8 cellular contexts compared by ENCODE assay signal in the genomic region with DNA sequence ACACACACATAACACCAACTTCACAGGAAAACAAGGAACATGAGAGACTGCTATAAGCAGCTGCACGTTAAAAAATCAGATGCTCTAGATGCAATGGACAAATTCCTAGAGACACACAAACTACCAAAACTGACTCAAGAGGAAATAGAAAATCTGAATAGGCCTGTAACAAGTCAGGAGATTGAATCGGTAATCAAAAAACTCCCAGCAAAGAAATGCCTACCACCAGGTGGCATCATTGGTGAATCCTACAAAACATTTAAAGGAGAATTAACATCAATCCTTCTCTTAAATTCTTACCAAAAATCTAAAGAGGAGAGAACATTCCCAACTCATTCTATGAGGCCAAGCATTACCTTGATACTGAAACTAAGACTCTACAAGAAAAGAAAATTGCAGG. TPM values are rescaled to one million over a fixed set of nuclear protein-coding genes. Genes with fewer than 3 reads are reported as not detected.
DNase-seq lines count a peak whose midpoint lies in the region; ATAC-seq, FAIRE-seq and TF ChIP-seq lines count a peak whose summit lies in the region.

No MANE protein-coding gene starts in this region.

- no peak overlapping the region for H3K27ac ChIP-seq in body of pancreas

- ATAC-seq in body of pancreas (no peak), mucosa of descending colon (peak; percentile 55), HG03439 (IDR thresholded peaks at IDR 0.05; ENCODE audit: unreplicated experiment) (no peak), GM18511 (IDR thresholded peaks at IDR 0.05; ENCODE audit: unreplicated experiment) (no peak), GM19397 (IDR thresholded peaks at IDR 0.05; ENCODE audit: unreplicated experiment) (no peak)

- WGBS in body of pancreas, 2 donors, result 55 to 56% methylated on average over 2 of the region's 2 CpGs

- H3K27me3 ChIP-seq in body of pancreas, result no peaks in the 10 kb centered on the region

- intact Hi-C loops in body of pancreas (cut with DNase I) (no loop called here), mucosa of descending colon (cut with DNase I, micrococcal nuclease) (loop anchor here (2.0 to 5.0 kb wide), 2 partner anchors 94 to 284 kb away; partner anchors contain the start of gene IRGM (in 1 of the 2))

- peak; percentile 77 for DNase-seq in ELR (ENCODE audit: low read depth)
- DNase-seq in NCI-H345 treated with DMSO at 0.1 percent for 48 hours (lab: John Stamatoyannopoulos, UW; ENCODE audit: unreplicated experiment), result peak; percentile 9
- DNase-seq in body of pancreas, result peak in 3 of 4 donors; percentile 48 to 50 (median 48)
- DNase-seq in mucosa of descending colon, result peak in 1 of 3 donors; percentile 89

- no peak overlapping the region for H3K4me3 ChIP-seq in body of pancreas
- no peak overlapping the region for H3K4me3 ChIP-seq in mucosa of descending colon

- no peak for TF ChIP-seq POLR2A in body of pancreas (IDR thresholded peaks at IDR 0.05)

- H3K9me3 ChIP-seq in body of pancreas (no peaks in the 10 kb centered on the region), mucosa of descending colon (no peaks in the 10 kb centered on the region)

- H3K36me3 ChIP-seq in body of pancreas (replicated peaks in 1 of 2; ENCODE audit: insufficient read depth in 1 of 2, low read depth in 2 of 2) (no peaks in the 10 kb centered on the region), mucosa of descending colon (ENCODE audit: low read depth) (no peaks in the 10 kb centered on the region)

- no peaks in the 10 kb centered on the region for H3K4me1 ChIP-seq in body of pancreas
- peaks cover 3% of the 10 kb centered on the region for H3K4me1 ChIP-seq in mucosa of descending colon (ENCODE audit: low read depth)

- FAIRE-seq in A204.1 (lab: Jason Lieb, UNC), result peak; percentile 83

- TF ChIP-seq CTCF in body of pancreas (IDR thresholded peaks at IDR 0.05) (peak; percentile 13 to 65 (median 61)), mucosa of descending colon (IDR thresholded peaks at IDR 0.05) (peak; percentile 36)

RNA-seq across cellular contexts. Expression of gene NDST1, which starts 54.9 kb away (rescaled TPM):
- total RNA-seq in body of pancreas (10 to 100 TPM; 37.6 to 56.0 TPM), mucosa of descending colon (10 to 100 TPM; 58.1 to 66.5 (median 60.6) TPM)
